ENCODE assay signal across 1 cellular context in the genomic region with DNA sequence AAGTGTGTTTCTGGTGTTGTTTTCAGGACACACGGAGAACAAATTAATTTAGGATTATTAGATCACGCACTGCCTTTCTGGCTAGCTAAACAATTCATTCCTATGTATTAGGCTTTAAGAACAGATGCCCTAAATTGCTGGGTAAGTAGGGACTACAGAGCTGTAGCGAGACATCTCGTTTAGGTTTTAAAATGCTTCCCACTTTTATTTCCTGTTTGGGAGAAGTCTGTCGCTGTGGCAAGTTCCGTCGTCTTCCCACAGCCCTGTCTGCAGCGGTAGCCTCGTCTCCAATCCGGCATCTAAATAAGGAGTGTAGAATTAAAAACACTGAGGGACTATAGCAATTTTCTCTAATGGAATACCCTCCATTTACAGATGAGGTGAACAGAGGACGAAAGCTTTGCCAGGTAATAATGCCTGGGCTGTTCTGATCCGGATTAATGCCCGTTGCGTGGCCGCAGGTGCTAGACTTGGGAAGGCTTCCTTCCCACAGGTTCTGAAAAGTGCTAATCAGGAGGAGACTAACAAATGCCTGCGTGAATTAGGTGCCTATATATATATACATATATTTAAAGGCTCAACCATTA.
TF ChIP-seq lines count a peak whose summit lies in the region.

No MANE protein-coding gene starts in this region.

TF ChIP-seq in IMR-90, 13 proteins besides CTCF, POLR2A, EP300 and RAD21 (continued from another document):
- TF ChIP-seq, protein P1, sequence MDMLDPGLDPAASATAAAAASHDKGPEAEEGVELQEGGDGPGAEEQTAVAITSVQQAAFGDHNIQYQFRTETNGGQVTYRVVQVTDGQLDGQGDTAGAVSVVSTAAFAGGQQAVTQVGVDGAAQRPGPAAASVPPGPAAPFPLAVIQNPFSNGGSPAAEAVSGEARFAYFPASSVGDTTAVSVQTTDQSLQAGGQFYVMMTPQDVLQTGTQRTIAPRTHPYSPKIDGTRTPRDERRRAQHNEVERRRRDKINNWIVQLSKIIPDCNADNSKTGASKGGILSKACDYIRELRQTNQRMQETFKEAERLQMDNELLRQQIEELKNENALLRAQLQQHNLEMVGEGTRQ (IDR thresholded peaks at IDR 0.05; ENCODE audit: low read depth, low read length), result no peak
- TF ChIP-seq MAFK (IDR thresholded peaks at IDR 0.05; ENCODE audit: low read depth, low read length), result no peak
- no peak for TF ChIP-seq NFE2L2 (IDR thresholded peaks at IDR 0.05; ENCODE audit: low read depth, low read length)
- TF ChIP-seq MAZ (IDR thresholded peaks at IDR 0.05; ENCODE audit: borderline replicate concordance, low read depth, low read length), result no peak
- TF ChIP-seq, protein P2, sequence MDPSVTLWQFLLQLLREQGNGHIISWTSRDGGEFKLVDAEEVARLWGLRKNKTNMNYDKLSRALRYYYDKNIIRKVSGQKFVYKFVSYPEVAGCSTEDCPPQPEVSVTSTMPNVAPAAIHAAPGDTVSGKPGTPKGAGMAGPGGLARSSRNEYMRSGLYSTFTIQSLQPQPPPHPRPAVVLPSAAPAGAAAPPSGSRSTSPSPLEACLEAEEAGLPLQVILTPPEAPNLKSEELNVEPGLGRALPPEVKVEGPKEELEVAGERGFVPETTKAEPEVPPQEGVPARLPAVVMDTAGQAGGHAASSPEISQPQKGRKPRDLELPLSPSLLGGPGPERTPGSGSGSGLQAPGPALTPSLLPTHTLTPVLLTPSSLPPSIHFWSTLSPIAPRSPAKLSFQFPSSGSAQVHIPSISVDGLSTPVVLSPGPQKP (IDR thresholded peaks at IDR 0.05; ENCODE audit: borderline replicate concordance, low read depth, low read length), result no peak
- TF ChIP-seq FOS (IDR thresholded peaks at IDR 0.05; ENCODE audit: low read depth, low read length), result no peak
- no peak for TF ChIP-seq RCOR1 (IDR thresholded peaks at IDR 0.05; ENCODE audit: insufficient replicate concordance, low read length)
- TF ChIP-seq BHLHE40 (IDR thresholded peaks at IDR 0.05; ENCODE audit: low read depth, low read length), result no peak
- no peak for TF ChIP-seq SMC3 (IDR thresholded peaks at IDR 0.05; ENCODE audit: low read depth, low read length)
TF ChIP-seq in IMR-90: peak in this region for 0.
